ENCODE assay signal across 8 cellular contexts in genomic region chr11:119584193-119585037, GRCh38.
DNase-seq lines count a peak whose midpoint lies in the region; ATAC-seq and TF ChIP-seq lines count a peak whose summit lies in the region.

No MANE protein-coding gene starts in this region.

- peak overlapping the region; percentile 91 for H2BK15ac ChIP-seq in mesenchymal stem cell (ENCODE audit: low read depth, poor library complexity, severe bottlenecking)

- no peaks in the 10 kb centered on the region for H3K27me3 ChIP-seq in CD8-positive, alpha-beta T cell (ENCODE audit: insufficient read depth, low read length)
- H3K27me3 ChIP-seq in SK-N-SH (ENCODE audit: insufficient read depth) (no peaks in the 10 kb centered on the region), mesenchymal stem cell (ENCODE audit: control insufficient read depth in 1 of 2, insufficient read depth in 1 of 2, low read length in 2 of 2) (peaks cover 0 to 2% of the 10 kb centered on the region in 2 experiments), testis (no peaks in the 10 kb centered on the region)

- H2BK120ac ChIP-seq in mesenchymal stem cell (ENCODE audit: low read depth, low read length) = peak overlapping the region; percentile 94

- no peaks in the 10 kb centered on the region for H3K36me3 ChIP-seq in CD8-positive, alpha-beta T cell (ENCODE audit: insufficient read depth, low read length)
- no peaks in the 10 kb centered on the region for H3K36me3 ChIP-seq in SK-N-SH (replicated peaks in 1 of 2; ENCODE audit: control insufficient read depth in 1 of 2, insufficient read depth in 2 of 2, low read length in 1 of 2)
- no peaks in the 10 kb centered on the region for H3K36me3 ChIP-seq in mesenchymal stem cell (ENCODE audit: control insufficient read depth in 1 of 2, insufficient read depth in 2 of 2, low read depth in 1 of 2, low read length in 2 of 2)
- H3K36me3 ChIP-seq in testis (ENCODE audit: low read depth, missing control alignments) = no peaks in the 10 kb centered on the region

- H3K4ac ChIP-seq in mesenchymal stem cell (ENCODE audit: low read depth in 1 of 2, low read length in 2 of 2) = peak overlapping the region; percentile 71 to 85

- H3K4me1 ChIP-seq in CD8-positive, alpha-beta T cell (ENCODE audit: insufficient read depth, low read length) = no peaks in the 10 kb centered on the region
- peaks cover 7 to 13% of the 10 kb centered on the region in 2 experiments; a peak in 2 of 4 replicates for H3K4me1 ChIP-seq in SK-N-SH (ENCODE audit: control insufficient read depth in 1 of 2, insufficient read depth in 2 of 2, low read depth in 1 of 2, low read length in 1 of 2)
- H3K4me1 ChIP-seq in mesenchymal stem cell (ENCODE audit: control insufficient read depth, insufficient read depth, low read depth, low read length) = peaks cover 17% of the 10 kb centered on the region
- H3K4me1 ChIP-seq in testis = peaks cover 13% of the 10 kb centered on the region

- peaks cover 4% of the 10 kb centered on the region for H3F3A ChIP-seq in SK-N-SH (replicated peaks; ENCODE audit: insufficient read depth)

- CTCF ChIA-PET in CD8-positive, alpha-beta T cell (lab: Charles Lee) = no interaction called here
- CTCF ChIA-PET in SK-N-SH (lab: Yijun Ruan, JAX) = interaction anchor here (0.7 to 2.3 kb wide), 9 partner anchors 8 to 523 kb away, joined by 3 to 14 read pairs (median 5); no protein-coding TSS in a partner anchor

- peaks cover 43% of the 10 kb centered on the region for H3K27me3 Mint-ChIP-seq in CD8-positive, alpha-beta T cell (ENCODE audit: low read depth)
- H3K27me3 Mint-ChIP-seq in endothelial cell (ENCODE audit: unreplicated experiment) = peaks cover 2% of the 10 kb centered on the region

- peak overlapping the region; percentile 76 for H4K91ac ChIP-seq in mesenchymal stem cell (ENCODE audit: low read length)

- ATAC-seq in CD8-positive, alpha-beta T cell = no peak
- ATAC-seq in HG03439 (IDR thresholded peaks at IDR 0.05; ENCODE audit: unreplicated experiment) (no peak), HG03432 (IDR thresholded peaks at IDR 0.05; ENCODE audit: unreplicated experiment) (no peak)

- POLR2A ChIA-PET in CD8-positive, alpha-beta T cell (lab: Charles Lee) = no interaction called here
- POLR2A ChIA-PET in SK-N-SH (lab: Yijun Ruan, JAX) = interaction anchor here (0.8 kb wide), 1 partner anchor 17 kb away, joined by 4 read pairs; no protein-coding TSS in a partner anchor

- no peaks in the 10 kb centered on the region for H3K9me3 ChIP-seq in CD8-positive, alpha-beta T cell (ENCODE audit: low read length)
- H3K9me3 ChIP-seq in SK-N-SH (no peaks in the 10 kb centered on the region), mesenchymal stem cell (ENCODE audit: control insufficient read depth, low read length) (peaks cover 4% of the 10 kb centered on the region), testis (no peaks in the 10 kb centered on the region)

- no peak for TF ChIP-seq RAD21 in SK-N-SH (IDR thresholded peaks at IDR 0.05; ENCODE audit: low read length)

- peak overlapping the region; percentile 39 for H3K4me3 Mint-ChIP-seq in CD8-positive, alpha-beta T cell
- peak overlapping the region; percentile 79 for H3K4me3 Mint-ChIP-seq in endothelial cell (ENCODE audit: unreplicated experiment)

- H3K9ac ChIP-seq in SK-N-SH (peak overlapping the region; percentile 50), mesenchymal stem cell (ENCODE audit: low read length) (peak overlapping the region; percentile 78)

- TF ChIP-seq EP300 in SK-N-SH (IDR thresholded peaks at IDR 0.05; ENCODE audit: borderline replicate concordance in 1 of 2, low read depth in 1 of 2, low read length in 1 of 2) = no peak; a peak in 1 of 4 replicates

- WGBS in SK-N-SH (ENCODE audit: low lambda C conversion rate) = 0% methylated on average over 7 of the region's 56 CpGs
- WGBS in mesenchymal stem cell = under 1% methylated on average over 45 of the region's 56 CpGs
- WGBS in testis, 2 donors = 0 to 1% methylated on average over 25 to 56 of the region's 56 CpGs

- no peak overlapping the region for H3K27ac ChIP-seq in CD8-positive, alpha-beta T cell (ENCODE audit: low read depth, low read length)
- H3K27ac ChIP-seq in SK-N-SH (ENCODE audit: low read depth in 2 of 2, low read length in 1 of 2) (no peak overlapping the region), mesenchymal stem cell (ENCODE audit: low read length, poor library complexity, severe bottlenecking) (no peak overlapping the region), testis (no peak overlapping the region)

- H3K4me3 ChIP-seq in CD8-positive, alpha-beta T cell (ENCODE audit: low read depth, low read length) = no peak overlapping the region
- H3K4me3 ChIP-seq in SK-N-SH (ENCODE audit: low read depth in 2 of 2, low read length in 1 of 2) (peak overlapping the region; percentile 50 to 62), mesenchymal stem cell (ENCODE audit: insufficient read depth in 1 of 2, low read depth in 1 of 2, low read length in 2 of 2) (peak overlapping the region; percentile 58 to 81), testis (peak overlapping the region; percentile 38 to 60)

- H3K79me2 ChIP-seq in SK-N-SH (ENCODE audit: insufficient read depth) = no peaks in the 10 kb centered on the region

- peak overlapping the region in 1 of 2 experiments; percentile 74 for H3K23ac ChIP-seq in mesenchymal stem cell (ENCODE audit: low read length in 2 of 2)

- peaks cover 2% of the 10 kb centered on the region for H3K4me1 Mint-ChIP-seq in CD8-positive, alpha-beta T cell (ENCODE audit: low read depth)
- H3K4me1 Mint-ChIP-seq in endothelial cell (ENCODE audit: unreplicated experiment) = peaks cover 3% of the 10 kb centered on the region

- no peak for DNase-seq in CD8-positive, alpha-beta T cell
- DNase-seq in KG1 (lab: John Stamatoyannopoulos, UW) (peak; percentile 30), SK-N-SH (peak; percentile 83), endothelial cell (ENCODE audit: low spot score) (peak; percentile 56), mesenchymal stem cell (peak; percentile 81), testis (peak; percentile 49)

- H3K4me2 ChIP-seq in SK-N-SH (peak overlapping the region; percentile 82), mesenchymal stem cell (ENCODE audit: low read length, poor library complexity, severe bottlenecking) (peak overlapping the region; percentile 97)

- no peaks in the 10 kb centered on the region for H3K9me3 Mint-ChIP-seq in CD8-positive, alpha-beta T cell
- no peaks in the 10 kb centered on the region for H3K9me3 Mint-ChIP-seq in endothelial cell (ENCODE audit: unreplicated experiment)

- peak overlapping the region; percentile 78 for H4K8ac ChIP-seq in mesenchymal stem cell (ENCODE audit: low read length)

- H3K79me1 ChIP-seq in mesenchymal stem cell (replicated peaks; ENCODE audit: low read length, poor library complexity, severe bottlenecking) = no peaks in the 10 kb centered on the region

- H2BK12ac ChIP-seq in mesenchymal stem cell (ENCODE audit: low read length in 2 of 2) = peak overlapping the region; percentile 45 to 88

- H3K27ac Mint-ChIP-seq in CD8-positive, alpha-beta T cell = no peak overlapping the region
- H3K27ac Mint-ChIP-seq in endothelial cell (ENCODE audit: unreplicated experiment) = no peak overlapping the region

- H2AK5ac ChIP-seq in mesenchymal stem cell (ENCODE audit: low read length, severe bottlenecking) = no peak overlapping the region

- no peaks in the 10 kb centered on the region for H3K36me3 Mint-ChIP-seq in CD8-positive, alpha-beta T cell
- H3K36me3 Mint-ChIP-seq in endothelial cell (ENCODE audit: low read depth, unreplicated experiment) = peaks cover 4% of the 10 kb centered on the region

- peak overlapping the region in 1 of 2 experiments; percentile 53 for H3K14ac ChIP-seq in mesenchymal stem cell (ENCODE audit: low read length in 2 of 2)

- TF ChIP-seq POLR2A in testis (IDR thresholded peaks at IDR 0.05) = no peak

- no peaks in the 10 kb centered on the region for H3K9me2 ChIP-seq in SK-N-SH

- H4K20me1 ChIP-seq in SK-N-SH (ENCODE audit: insufficient read depth) = no peaks in the 10 kb centered on the region

- no peak for TF ChIP-seq CTCF in CD8-positive, alpha-beta T cell (IDR thresholded peaks at IDR 0.05)
- TF ChIP-seq CTCF in SK-N-SH (IDR thresholded peaks at IDR 0.05) = no peak
- no peak for TF ChIP-seq CTCF in endothelial cell (IDR thresholded peaks at IDR 0.05; ENCODE audit: unreplicated experiment)
- TF ChIP-seq CTCF in testis (IDR thresholded peaks at IDR 0.05) = no peak

- peak overlapping the region; percentile 75; the same call in 1 of the 2 replicates for H2AFZ ChIP-seq in SK-N-SH (ENCODE audit: low read depth)
- peak overlapping the region; percentile 67 for H2AFZ ChIP-seq in mesenchymal stem cell (ENCODE audit: low read depth, low read length)

- H2BK5ac ChIP-seq in mesenchymal stem cell (ENCODE audit: low read depth, low read length, poor library complexity, severe bottlenecking) = peak overlapping the region; percentile 37

- intact Hi-C loops in CD8-positive, alpha-beta T cell (cut with DNase I, micrococcal nuclease) = no loop called here
- intact Hi-C loops in testis (cut with DNase I; ENCODE audit: low total_unique reads) = no loop called here

- peak overlapping the region; percentile 84 to 88 for H3K18ac ChIP-seq in mesenchymal stem cell (ENCODE audit: low read depth in 1 of 2, low read length in 2 of 2)

TF ChIP-seq in SK-N-SH, 30 proteins besides CTCF, POLR2A, EP300 and RAD21 (continues in another document):
- TF ChIP-seq NRF1 (IDR thresholded peaks at IDR 0.05; ENCODE audit: low read depth, low read length) (no peak), MAX (IDR thresholded peaks at IDR 0.05; ENCODE audit: low read depth) (peak; percentile 71), PBX3 (IDR thresholded peaks at IDR 0.05) (peak; percentile 48), NFIC (IDR thresholded peaks at IDR 0.05; ENCODE audit: borderline replicate concordance) (peak; percentile 31; the same call in 1 of the 2 replicates), YY1 (IDR thresholded peaks at IDR 0.05; ENCODE audit: low read depth) (no peak), RCOR1 (IDR thresholded peaks at IDR 0.05; ENCODE audit: low read length) (no peak), MEF2A (IDR thresholded peaks at IDR 0.05; ENCODE audit: borderline replicate concordance, low read depth) (no peak), FOXM1 (IDR thresholded peaks at IDR 0.05; ENCODE audit: low read depth) (0 out of 2 replicates have a peak, but pooled peaks have one; percentile 10), GATA2 (CRISPR knock-in tag; IDR thresholded peaks at IDR 0.05) (0 out of 2 replicates have a peak, but pooled peaks have one; percentile 6)

Comparison
In these comparisons a context has a peak if more than half of its experiments do, and no peak if none do; other contexts are left out.
1. DNase-seq: peak in KG1 (single experiment), SK-N-SH (single experiment), endothelial cell (single experiment), mesenchymal stem cell (single experiment) and testis (single experiment); none in CD8-positive, alpha-beta T cell (0 of 7).